In genomic region chr2:110053688-110054087, GRCh38 we compare ENCODE assay signal across 6 cellular contexts.
DNase-seq lines count a peak whose midpoint lies in the region; ATAC-seq, FAIRE-seq and TF ChIP-seq lines count a peak whose summit lies in the region.
"Not testable (repeated sequence)": the region's sequence is repeated elsewhere in the genome, so short reads cannot be mapped to it uniquely, and the experiment has no call there.

No MANE protein-coding gene starts in this region.

- H3K9ac ChIP-seq in DND-41 (ENCODE audit: low read depth, low read length); keratinocyte (ENCODE audit: control insufficient read depth, extremely low read depth, insufficient read depth, low read length): not testable (repeated sequence)

- not testable (repeated sequence) for H3K4me3 Mint-ChIP-seq in activated CD8-positive, alpha-beta T cell treated with anti-CD3 and anti-CD28 coated beads for 36 hours; activated T-cell treated with anti-CD3 and anti-CD28 coated beads, Interleukin-2, amount 50 U/mL, for 72 hours; activated naive CD8-positive, alpha-beta T cell treated with anti-CD3 and anti-CD28 coated beads, Interleukin-2, amount 50 U/mL, for 24 hours

- intact Hi-C loops in activated CD8-positive, alpha-beta T cell treated with anti-CD3 and anti-CD28 coated beads for 36 hours (cut with micrococcal nuclease) = not testable (repeated sequence)

- not testable (repeated sequence) for H3K9me3 Mint-ChIP-seq in activated CD8-positive, alpha-beta T cell treated with anti-CD3 and anti-CD28 coated beads for 36 hours; activated T-cell treated with anti-CD3 and anti-CD28 coated beads, Interleukin-2, amount 50 U/mL, for 72 hours; activated naive CD8-positive, alpha-beta T cell treated with anti-CD3 and anti-CD28 coated beads, Interleukin-2, amount 50 U/mL, for 24 hours

- CTCF ChIA-PET in activated CD8-positive, alpha-beta T cell treated with anti-CD3 and anti-CD28 coated beads for 36 hours (lab: Charles Lee) = not testable (repeated sequence)

- not testable (repeated sequence) for H3K27me3 Mint-ChIP-seq in activated CD8-positive, alpha-beta T cell treated with anti-CD3 and anti-CD28 coated beads for 36 hours; activated T-cell treated with anti-CD3 and anti-CD28 coated beads, Interleukin-2, amount 50 U/mL, for 72 hours (ENCODE audit: low read depth); activated naive CD8-positive, alpha-beta T cell treated with anti-CD3 and anti-CD28 coated beads, Interleukin-2, amount 50 U/mL, for 24 hours

- not testable (repeated sequence) for H3K27me3 ChIP-seq in DND-41 (ENCODE audit: insufficient read depth, low read length, poor library complexity); keratinocyte (ENCODE audit: control insufficient read depth, extremely low read depth, insufficient read depth, low read length)

- H2AFZ ChIP-seq in DND-41 (ENCODE audit: low read depth, low read length); keratinocyte (ENCODE audit: control insufficient read depth, low read length): not testable (repeated sequence)

- not testable (repeated sequence) for TF ChIP-seq CTCF in DND-41 (IDR thresholded peaks at IDR 0.05; ENCODE audit: borderline replicate concordance, extremely low read depth, low read length, poor library complexity, severe bottlenecking); activated CD8-positive, alpha-beta T cell treated with anti-CD3 and anti-CD28 coated beads for 36 hours (IDR thresholded peaks at IDR 0.05); keratinocyte (optimal IDR thresholded peaks at IDR 0.05 in 1 of 3, IDR thresholded peaks at IDR 0.05 in 1 of 3, conservative IDR thresholded peaks at IDR 0.05 in 1 of 3; ENCODE audit: extremely low read depth in 1 of 3, insufficient read depth in 2 of 3, low read length in 3 of 3)

- H3K36me3 Mint-ChIP-seq in activated CD8-positive, alpha-beta T cell treated with anti-CD3 and anti-CD28 coated beads for 36 hours (ENCODE audit: low read depth); activated T-cell treated with anti-CD3 and anti-CD28 coated beads, Interleukin-2, amount 50 U/mL, for 72 hours (ENCODE audit: insufficient read depth in 2 of 2); activated naive CD8-positive, alpha-beta T cell treated with anti-CD3 and anti-CD28 coated beads, Interleukin-2, amount 50 U/mL, for 24 hours (ENCODE audit: low read depth): not testable (repeated sequence)

- H3K9me3 ChIP-seq in DND-41 (ENCODE audit: insufficient read depth, low read length, severe bottlenecking); keratinocyte (ENCODE audit: control insufficient read depth, low read depth, low read length): not testable (repeated sequence)

- peak; percentile 74 for ATAC-seq in DND-41 (ENCODE audit: insufficient read depth, low read depth)
- peak; percentile 67 for ATAC-seq in activated CD8-positive, alpha-beta T cell treated with anti-CD3 and anti-CD28 coated beads for 36 hours
- peak; percentile 71 to 76 for ATAC-seq in activated T-cell treated with anti-CD3 and anti-CD28 coated beads, Interleukin-2, amount 50 U/mL, for 72 hours (replicated peaks in 1 of 2)
- ATAC-seq in activated naive CD8-positive, alpha-beta T cell treated with anti-CD3 and anti-CD28 coated beads, Interleukin-2, amount 50 U/mL, for 24 hours = peak; percentile 61
- peak; percentile 59 for ATAC-seq in stimulated activated naive CD8-positive, alpha-beta T cell treated with anti-CD3 and anti-CD28 coated beads, Interleukin-15, Interleukin-2, amounts not matched to agents 100 U/mL and 50 U/mL, for 24 hours

- H3K4me2 ChIP-seq in DND-41 (ENCODE audit: insufficient read depth, low read length); keratinocyte (ENCODE audit: control insufficient read depth, extremely low read depth, insufficient read depth, low read depth, low read length): not testable (repeated sequence)

- peak; percentile 36 for FAIRE-seq in keratinocyte (lab: Jason Lieb, UNC)

- H3K27ac ChIP-seq in DND-41 (ENCODE audit: low read length); keratinocyte (ENCODE audit: control insufficient read depth, insufficient read depth, low read length): not testable (repeated sequence)

- not testable (repeated sequence) for DNase-seq in DND-41; activated CD8-positive, alpha-beta T cell treated with anti-CD3 and anti-CD28 coated beads for 36 hours; activated T-cell treated with anti-CD3 and anti-CD28 coated beads, Interleukin-2, amount 50 U/mL, for 72 hours; activated naive CD8-positive, alpha-beta T cell treated with anti-CD3 and anti-CD28 coated beads, Interleukin-2, amount 50 U/mL, for 24 hours; keratinocyte (ENCODE audit: low read depth, low spot score); stimulated activated naive CD8-positive, alpha-beta T cell treated with anti-CD3 and anti-CD28 coated beads, Interleukin-15, Interleukin-2, amounts not matched to agents 100 U/mL and 50 U/mL, for 24 hours

- H3K9me1 ChIP-seq in keratinocyte (ENCODE audit: control insufficient read depth, extremely low read depth, insufficient read depth, low read length) = not testable (repeated sequence)

- H3K27ac Mint-ChIP-seq in activated CD8-positive, alpha-beta T cell treated with anti-CD3 and anti-CD28 coated beads for 36 hours; activated T-cell treated with anti-CD3 and anti-CD28 coated beads, Interleukin-2, amount 50 U/mL, for 72 hours; activated naive CD8-positive, alpha-beta T cell treated with anti-CD3 and anti-CD28 coated beads, Interleukin-2, amount 50 U/mL, for 24 hours: not testable (repeated sequence)

- dilution Hi-C loops in keratinocyte (cut with MboI; ENCODE audit: extremely low pct_ligation_motif_present, low sequenced_read_pairs) = not testable (repeated sequence)

- not testable (repeated sequence) for H3K4me1 Mint-ChIP-seq in activated CD8-positive, alpha-beta T cell treated with anti-CD3 and anti-CD28 coated beads for 36 hours (ENCODE audit: low read depth); activated T-cell treated with anti-CD3 and anti-CD28 coated beads, Interleukin-2, amount 50 U/mL, for 72 hours (ENCODE audit: low read depth); activated naive CD8-positive, alpha-beta T cell treated with anti-CD3 and anti-CD28 coated beads, Interleukin-2, amount 50 U/mL, for 24 hours

- H3K79me2 ChIP-seq in DND-41 (ENCODE audit: insufficient read depth, low read length); keratinocyte (ENCODE audit: control insufficient read depth, insufficient read depth, low read length): not testable (repeated sequence)

- not testable (repeated sequence) for H4K20me1 ChIP-seq in DND-41 (ENCODE audit: insufficient read depth, low read length); keratinocyte (ENCODE audit: control insufficient read depth, extremely low read depth, insufficient read depth, low read length)

- not testable (repeated sequence) for H3K36me3 ChIP-seq in DND-41 (ENCODE audit: insufficient read depth, low read length); keratinocyte (ENCODE audit: control insufficient read depth in 2 of 2, extremely low read depth in 1 of 2, insufficient read depth in 2 of 2, low read length in 2 of 2)

- POLR2A ChIA-PET in activated CD8-positive, alpha-beta T cell treated with anti-CD3 and anti-CD28 coated beads for 36 hours (lab: Charles Lee) = not testable (repeated sequence)

- H3K4me3 ChIP-seq in DND-41 (ENCODE audit: low read depth in 1 of 2, low read length in 2 of 2); keratinocyte (ENCODE audit: control insufficient read depth in 2 of 3, extremely low read depth in 1 of 3, insufficient read depth in 2 of 3, low read depth in 1 of 3, low read length in 3 of 3): not testable (repeated sequence)

- H3K4me1 ChIP-seq in DND-41 (ENCODE audit: insufficient read depth, low read length); keratinocyte (ENCODE audit: control insufficient read depth, extremely low read depth, insufficient read depth, low read length): not testable (repeated sequence)
